8 cellular contexts compared by ENCODE assay signal in genomic region chr9:133347985-133348762, GRCh38. TPM values are rescaled to one million over a fixed set of nuclear protein-coding genes. Genes with fewer than 3 reads are reported as not detected.
A peak's percentile ranks its signal among the peaks of the same experiment; 100 is the strongest.
DNase-seq lines count a peak whose midpoint lies in the region; ATAC-seq and TF ChIP-seq lines count a peak whose summit lies in the region.

Gene MED22 (minus strand): TSS chr9:133348131. CDS start chr9:133346662, 1,469 bp downstream.
Gene RPL7A (plus strand): TSS chr9:133348218. CDS start chr9:133348244, 26 bp downstream.

- no peak for TF ChIP-seq CTCF in BJ (IDR thresholded peaks at IDR 0.05; ENCODE audit: insufficient read depth, low read depth, low read length)
- no peak for TF ChIP-seq CTCF in right lobe of liver (IDR thresholded peaks at IDR 0.05)

- WGBS in right lobe of liver (ENCODE audit: insufficient coverage, low coverage, low lambda C conversion rate, missing lambda C conversion rate): 0% methylated on average over 38 of the region's 66 CpGs

- H3K27ac ChIP-seq in right lobe of liver: peak within 1 kb of the TSS; percentile 67 to 90 (median 74)

- peak within 1 kb of the TSS; percentile 99 for H3K4me3 ChIP-seq in BJ (ENCODE audit: low read depth, low read length)
- H3K4me3 ChIP-seq in right lobe of liver: peak within 1 kb of the TSS; percentile 72 to 99 (median 98)

- peaks cover 0 to 17% (median 4%) of the 10 kb centered on the region in 4 donors for H3K4me1 ChIP-seq in right lobe of liver

- no peaks in the 10 kb centered on the region for H3K27me3 ChIP-seq in BJ (ENCODE audit: control insufficient read depth, insufficient read depth, low read length)
- H3K27me3 ChIP-seq in right lobe of liver: no peaks in the 10 kb centered on the region

- CTCF ChIA-PET in BJ (lab: Yijun Ruan, JAX): no interaction called here

- peak; percentile 82 for ATAC-seq in GM19324 (IDR thresholded peaks at IDR 0.05; ENCODE audit: low FRiP score, unreplicated experiment)
- ATAC-seq in HG03571 (IDR thresholded peaks at IDR 0.05; ENCODE audit: unreplicated experiment): peak; percentile 76
- peak; percentile 85 to 91 (median 88) for ATAC-seq in right lobe of liver

- DNase-seq in BJ (ENCODE audit: low read depth) (peak; percentile 87), NCI-H82 (lab: John Stamatoyannopoulos, UW) (peak; percentile 97), dermis microvascular lymphatic vessel endothelial cell (ENCODE audit: low read depth in 2 of 2) (peak; percentile 95 to 97), right lobe of liver (peak; percentile 90 to 94 (median 92))
- peak; percentile 92 to 95 for DNase-seq in activated CD4-positive, alpha-beta T cell treated with anti-CD3 and anti-CD28 coated beads, Interleukin-2, amount 50 U/mL, for 48 hours
- DNase-seq in stimulated activated CD4-positive, alpha-beta T cell treated with anti-CD3 and anti-CD28 coated beads, Interleukin-4, amount 100 ng/mL, for 24 hours: peak; percentile 95

- intact Hi-C loops in right lobe of liver (cut with DNase I): loop anchor here in 1 of 2 donors (10.0 kb wide), 1 partner anchor 137 kb away; no protein-coding TSS in a partner anchor

- H3K36me3 ChIP-seq in BJ (ENCODE audit: control insufficient read depth, insufficient read depth, low read length): peaks cover 51% of the 10 kb centered on the region
- H3K36me3 ChIP-seq in right lobe of liver: peaks cover 5 to 57% (median 30%) of the 10 kb centered on the region in 4 donors

- H3K9me3 ChIP-seq in right lobe of liver: no peaks in the 10 kb centered on the region

- peak; percentile 77 for TF ChIP-seq POLR2A in right lobe of liver (IDR thresholded peaks at IDR 0.05)

- POLR2A ChIA-PET in BJ (lab: Charles Lee): interaction anchor here (0.6 to 1.0 kb wide), 4 partner anchors 13 to 318 kb away, joined by 3 to 8 read pairs (median 4); partner anchors contain the start of gene SURF6

RNA-seq across cellular contexts. Expression of gene MED22, which starts in this region (rescaled TPM):
- 18.4 and 28.3 TPM in 2 replicates for polyA plus RNA-seq in BJ (2011; rRNA removed)
- polyA minus RNA-seq in BJ (2011; rRNA and poly(A)+ RNA removed): 19.9 and 35.0 TPM in 2 replicates
- total RNA-seq in dermis microvascular lymphatic vessel endothelial cell: 10.3 and 19.1 TPM in 2 replicates
- total RNA-seq in right lobe of liver: 10 to 100 TPM in 1 of 6 experiments, 1 to 10 TPM in 5; 5.9 to 14.5 (median 8.1) TPM

RNA-seq across cellular contexts. Expression of gene RPL7A, which starts in this region (rescaled TPM):
- 2,964 and 3,329 TPM in 2 replicates for polyA plus RNA-seq in BJ (2011; rRNA removed)
- 1,447 and 2,388 TPM in 2 replicates for polyA minus RNA-seq in BJ (2011; rRNA and poly(A)+ RNA removed)
- total RNA-seq in dermis microvascular lymphatic vessel endothelial cell (1,768 and 1,981 TPM in 2 replicates), right lobe of liver (100 to 1,000 TPM; 529 to 851 (median 616) TPM)

Comparison
In these comparisons a context has a peak if more than half of its experiments do, and no peak if none do; other contexts are left out.
1. Peak in every context shown above with its lines: DNase-seq, ATAC-seq, H3K4me3 ChIP-seq and H3K27ac ChIP-seq.